In genomic region chr19:9727644-9728043, GRCh38 we compare ENCODE assay signal across 26 cellular contexts. TPM values are rescaled to one million over a fixed set of nuclear protein-coding genes. Genes with fewer than 3 reads are reported as not detected.
A peak's percentile ranks its signal among the peaks of the same experiment; 100 is the strongest.
DNase-seq lines count a peak whose midpoint lies in the region; ATAC-seq and TF ChIP-seq lines count a peak whose summit lies in the region.
"Had no signal": no experiment of that assay in that cellular context is flagged by ENCODE, and none has a peak within 500 bp of the region (broad histone marks: within the 10 kb centered on the region; RNA-seq: fewer than 3 reads in every experiment).

No MANE protein-coding gene starts in this region.

- H3K4me1 ChIP-seq in DND-41 (ENCODE audit: insufficient read depth, low read length) (peaks cover 6% of the 10 kb centered on the region), mesenchymal stem cell (ENCODE audit: control insufficient read depth, insufficient read depth, low read depth, low read length) (no peaks in the 10 kb centered on the region)
- H3K4me1 ChIP-seq: A549, SJCRH30 had no signal

- H2BK12ac ChIP-seq in mesenchymal stem cell (ENCODE audit: low read length in 2 of 2) = no peak overlapping the region

- H2BK15ac ChIP-seq in mesenchymal stem cell (ENCODE audit: low read depth, poor library complexity, severe bottlenecking) = no peak overlapping the region

- intact Hi-C loops in natural killer cell (cut with micrococcal nuclease) = no loop called here

- H2BK120ac ChIP-seq in mesenchymal stem cell (ENCODE audit: low read depth, low read length) = no peak overlapping the region

- H4K91ac ChIP-seq in mesenchymal stem cell (ENCODE audit: low read length) = peak overlapping the region; percentile 27

- no peak overlapping the region for H3K27ac ChIP-seq in DND-41 (ENCODE audit: low read length)
- H3K27ac ChIP-seq in mesenchymal stem cell (ENCODE audit: low read length, poor library complexity, severe bottlenecking) = no peak overlapping the region
- H3K27ac ChIP-seq: A549, C4-2B, PC-9, SJCRH30 had no signal

- H3K4me2 ChIP-seq in DND-41 (ENCODE audit: insufficient read depth, low read length) (no peak overlapping the region), mesenchymal stem cell (ENCODE audit: low read length, poor library complexity, severe bottlenecking) (no peak overlapping the region)
- H3K4me2 ChIP-seq: A549, PC-9 had no signal

- ATAC-seq in DND-41 (ENCODE audit: insufficient read depth, low read depth) (no peak), natural killer cell (no peak)
- ATAC-seq: A549, Right ventricle myocardium inferior, SK-N-SH treated with all-trans-retinoic acid at 6 μM for 48 hours had no signal

- no peak overlapping the region for H3K27ac Mint-ChIP-seq in natural killer cell
- H3K27ac Mint-ChIP-seq: B cell had no signal

- H3K79me1 ChIP-seq in mesenchymal stem cell (replicated peaks; ENCODE audit: low read length, poor library complexity, severe bottlenecking) = no peaks in the 10 kb centered on the region

- no peaks in the 10 kb centered on the region for H3K9me3 Mint-ChIP-seq in natural killer cell

- H3K23ac ChIP-seq in mesenchymal stem cell (ENCODE audit: low read length in 2 of 2) = no peak overlapping the region

- H3K9me3 ChIP-seq in DND-41 (ENCODE audit: insufficient read depth, low read length, severe bottlenecking) = no peaks in the 10 kb centered on the region
- H3K9me3 ChIP-seq in mesenchymal stem cell (ENCODE audit: control insufficient read depth, low read length) = peaks cover 48% of the 10 kb centered on the region
- H3K9me3 ChIP-seq: A549, SJCRH30 had no signal

- no peaks in the 10 kb centered on the region for H4K20me1 ChIP-seq in DND-41 (ENCODE audit: insufficient read depth, low read length)

- H3K4me1 Mint-ChIP-seq in natural killer cell = no peaks in the 10 kb centered on the region
- H3K4me1 Mint-ChIP-seq: CD8-positive, alpha-beta memory T cell had no signal

- no peak overlapping the region for H3K4ac ChIP-seq in mesenchymal stem cell (ENCODE audit: low read depth in 1 of 2, low read length in 2 of 2)

- H3K27me3 ChIP-seq in DND-41 (ENCODE audit: insufficient read depth, low read length, poor library complexity) (no peaks in the 10 kb centered on the region), mesenchymal stem cell (ENCODE audit: control insufficient read depth in 1 of 2, insufficient read depth in 1 of 2, low read length in 2 of 2) (no peaks in the 10 kb centered on the region)
- H3K27me3 ChIP-seq: SJCRH30 had no signal

- H3K36me3 Mint-ChIP-seq in natural killer cell = no peaks in the 10 kb centered on the region

- H3K36me3 ChIP-seq in DND-41 (ENCODE audit: insufficient read depth, low read length) (no peaks in the 10 kb centered on the region), mesenchymal stem cell (ENCODE audit: control insufficient read depth in 1 of 2, insufficient read depth in 2 of 2, low read depth in 1 of 2, low read length in 2 of 2) (no peaks in the 10 kb centered on the region)
- H3K36me3 ChIP-seq: SJCRH30 had no signal

- H4K8ac ChIP-seq in mesenchymal stem cell (ENCODE audit: low read length) = no peak overlapping the region

- no peak overlapping the region for H3K4me3 Mint-ChIP-seq in natural killer cell
- H3K4me3 Mint-ChIP-seq: B cell; CD8-positive, alpha-beta memory T cell had no signal

- H3K27me3 Mint-ChIP-seq in natural killer cell (ENCODE audit: low read depth in 2 of 2) = no peaks in the 10 kb centered on the region

- H3K9ac ChIP-seq in DND-41 (ENCODE audit: low read depth, low read length) = no peak overlapping the region
- no peak overlapping the region for H3K9ac ChIP-seq in mesenchymal stem cell (ENCODE audit: low read length)

- H2AK5ac ChIP-seq in mesenchymal stem cell (ENCODE audit: low read length, severe bottlenecking) = no peak overlapping the region

- no peak overlapping the region for H2BK5ac ChIP-seq in mesenchymal stem cell (ENCODE audit: low read depth, low read length, poor library complexity, severe bottlenecking)

- H3K14ac ChIP-seq in mesenchymal stem cell (ENCODE audit: low read length in 2 of 2) = no peak overlapping the region

- 50% methylated on average over 3 of the region's 3 CpGs for WGBS in mesenchymal stem cell

- DNase-seq in DND-41 = no peak
- peak; percentile 42 for DNase-seq in OCI-M2 (lab: John Stamatoyannopoulos, UW; ENCODE audit: unreplicated experiment)
- peak; percentile 5 for DNase-seq in amniotic epithelial cell (ENCODE audit: low read depth)
- DNase-seq in mesenchymal stem cell = no peak
- DNase-seq in COLO829 (ENCODE audit: low spot score) = no peak
- DNase-seq in natural killer cell = no peak
- no peak for DNase-seq in GM10266 (ENCODE audit: extremely low spot score)
- DNase-seq: Calu3; CD8-positive, alpha-beta memory T cell; DMS153; GOT3; HCEC 1CT; KBM-7; MV-4-11; NCI-H1105; NCI-H1436 treated with DMSO at 0.1 percent for 48 hours; NCI-H1930; NCI-H2107; NCI-H2227 treated with DMSO at 0.1 percent for 48 hours; PC-9 had no signal

- H3K4me3 ChIP-seq in DND-41 (ENCODE audit: low read depth in 1 of 2, low read length in 2 of 2) = no peak overlapping the region
- H3K4me3 ChIP-seq in mesenchymal stem cell (ENCODE audit: insufficient read depth in 1 of 2, low read depth in 1 of 2, low read length in 2 of 2) = no peak overlapping the region
- H3K4me3 ChIP-seq: A549, PC-9, SJCRH30 had no signal

- H2AFZ ChIP-seq in DND-41 (ENCODE audit: low read depth, low read length) (peak overlapping the region; percentile 12; the same call in 1 of the 2 replicates), mesenchymal stem cell (ENCODE audit: low read depth, low read length) (no peak overlapping the region)
- H2AFZ ChIP-seq: PC-9 had no signal

- H3K79me2 ChIP-seq in DND-41 (ENCODE audit: insufficient read depth, low read length) = no peaks in the 10 kb centered on the region

- TF ChIP-seq CTCF in DND-41 (IDR thresholded peaks at IDR 0.05; ENCODE audit: borderline replicate concordance, extremely low read depth, low read length, poor library complexity, severe bottlenecking) (no peak), natural killer cell (IDR thresholded peaks at IDR 0.05) (no peak), GM10266 (IDR thresholded peaks at IDR 0.05; ENCODE audit: control insufficient read depth, insufficient read depth, low read depth, missing control alignments) (no peak)

- H3K18ac ChIP-seq in mesenchymal stem cell (ENCODE audit: low read depth in 1 of 2, low read length in 2 of 2) = no peak overlapping the region

RNA-seq across cellular contexts. Expression of gene ZNF846, which starts 40.9 kb away (rescaled TPM):
- 9.8 TPM for polyA plus RNA-seq in mesenchymal stem cell (2013, experiment 1 of 2)
- 11.5 TPM for polyA plus RNA-seq in mesenchymal stem cell (2013, experiment 2 of 2)
- 10 to 100 TPM in 2 of 3 donors, 1 to 10 TPM in 1; 9.8 to 15.6 (median 12.8) TPM for total RNA-seq in natural killer cell

RNA-seq across cellular contexts. Expression of gene ZNF562, which starts 52.7 kb away (rescaled TPM):
- polyA plus RNA-seq in mesenchymal stem cell (2013, experiment 1 of 2) = 4.3 TPM
- 4.6 TPM for polyA plus RNA-seq in mesenchymal stem cell (2013, experiment 2 of 2)
- 10 to 100 TPM; 21.6 to 25.3 (median 23.1) TPM for total RNA-seq in natural killer cell

Comparison
In these comparisons a context has a peak if more than half of its experiments do, and no peak if none do; other contexts are left out.
1. DNase-seq: peak in OCI-M2 (single experiment) and amniotic epithelial cell (single experiment); none in DND-41 (single experiment), mesenchymal stem cell (single experiment), COLO829 (single experiment), natural killer cell (single experiment) and GM10266 (single experiment).